ENCODE assay signal across 10 cellular contexts in genomic region chr1:33010946-33011731, GRCh38. TPM values are rescaled to one million over a fixed set of nuclear protein-coding genes. Genes with fewer than 3 reads are reported as not detected.
DNase-seq lines count a peak whose midpoint lies in the region; ATAC-seq, FAIRE-seq and TF ChIP-seq lines count a peak whose summit lies in the region.
"Had no signal": no experiment of that assay in that cellular context is flagged by ENCODE, and none has a peak within 500 bp of the region (broad histone marks: within the 10 kb centered on the region; RNA-seq: fewer than 3 reads in every experiment).

No MANE protein-coding gene starts in this region.

- 55 to 73% (median 71%) methylated on average over 5 of the region's 5 CpGs for WGBS in small intestine, 3 donors

- peak in 1 of 2 donors; percentile 70 for DNase-seq in breast epithelium (ENCODE audit: low spot score in 2 of 2)
- DNase-seq in small intestine: peak; percentile 30
- no peak for DNase-seq in RKO (ENCODE audit: low spot score)
- DNase-seq: activated gamma-delta T cell treated with Interleukin-2 at 50 U/mL for 16 hours, H7 had no signal

- H3K27ac ChIP-seq in HEK293 (ENCODE audit: extremely low read depth, low read depth, low read length): no peak overlapping the region
- peak overlapping the region; percentile 88 to 95 for H3K27ac ChIP-seq in breast epithelium
- peak overlapping the region; percentile 47 for H3K27ac ChIP-seq in layer of hippocampus (ENCODE audit: low read depth, low read length)
- H3K27ac ChIP-seq in small intestine (ENCODE audit: low read depth in 1 of 2, low read length in 1 of 2): peak overlapping the region in 1 of 2 donors; percentile 61

- no peak for ATAC-seq in HG03571 (IDR thresholded peaks at IDR 0.05; ENCODE audit: unreplicated experiment)
- ATAC-seq in GM21515 (IDR thresholded peaks at IDR 0.05; ENCODE audit: unreplicated experiment): no peak
- no peak for ATAC-seq in GM18870 (IDR thresholded peaks at IDR 0.05; ENCODE audit: unreplicated experiment)

- H3K27me3 ChIP-seq in breast epithelium: no peaks in the 10 kb centered on the region
- H3K27me3 ChIP-seq in layer of hippocampus (ENCODE audit: control insufficient read depth, insufficient read depth, low read length): no peaks in the 10 kb centered on the region
- H3K27me3 ChIP-seq in small intestine (ENCODE audit: control insufficient read depth in 2 of 2, insufficient read depth in 2 of 2, low read length in 2 of 2): no peaks in the 10 kb centered on the region

- TF ChIP-seq POLR2A in breast epithelium (IDR thresholded peaks at IDR 0.05): no peak

- H3K9me3 ChIP-seq in HEK293 (ENCODE audit: control insufficient read depth, insufficient read depth, low read depth, low read length): no peaks in the 10 kb centered on the region
- no peaks in the 10 kb centered on the region for H3K9me3 ChIP-seq in breast epithelium
- H3K9me3 ChIP-seq in small intestine (ENCODE audit: control insufficient read depth, low read depth): no peaks in the 10 kb centered on the region

- POLR2A ChIA-PET in HEK293 (lab: Yijun Ruan, JAX): no interaction called here

- FAIRE-seq in small intestine (lab: Jason Lieb, UNC): no peak

- H3K4me3 ChIP-seq in HEK293 (ENCODE audit: low read depth, low read length) (no peak overlapping the region), breast epithelium (peak overlapping the region in 1 of 3 donors; percentile 19), small intestine (ENCODE audit: low read depth in 1 of 2, low read length in 2 of 2) (no peak overlapping the region)

- TF ChIP-seq CTCF in HEK293 (tag by site-specific recombination; IDR thresholded peaks at IDR 0.05) (no peak), breast epithelium (IDR thresholded peaks at IDR 0.05) (no peak)

- intact Hi-C loops in breast epithelium (cut with DNase I; ENCODE audit: low total_unique reads): loop anchor here (1.0 kb wide), 1 partner anchor 25 kb away; the partner anchor contains the start of gene AK2

- H3K4me1 ChIP-seq in HEK293 (ENCODE audit: control insufficient read depth, insufficient read depth, low read length): peaks cover 3% of the 10 kb centered on the region; the same call in 1 of the 2 replicates
- peaks cover 0 to 36% of the 10 kb centered on the region in 2 donors for H3K4me1 ChIP-seq in breast epithelium
- H3K4me1 ChIP-seq in small intestine (ENCODE audit: control insufficient read depth in 2 of 2, insufficient read depth in 1 of 2, low read depth in 1 of 2, low read length in 1 of 2): peaks cover 3 to 16% of the 10 kb centered on the region in 2 donors

- H3K36me3 ChIP-seq in HEK293 (ENCODE audit: control insufficient read depth in 2 of 2, insufficient read depth in 1 of 2, low read length in 2 of 2) (peaks cover 27 to 80% of the 10 kb centered on the region in 2 experiments), breast epithelium (no peaks in the 10 kb centered on the region), small intestine (ENCODE audit: control insufficient read depth in 2 of 2, insufficient read depth in 2 of 2, low read length in 2 of 2) (peaks cover 14 to 27% of the 10 kb centered on the region in 2 donors)

- CTCF ChIA-PET in HEK293 (lab: Yijun Ruan, JAX): no interaction called here

TF ChIP-seq in HEK293, 187 proteins besides CTCF, POLR2A, EP300 and RAD21:
- TF ChIP-seq PRDM10 (tag by site-specific recombination; IDR thresholded peaks at IDR 0.05) (0 out of 2 replicates have a peak, but pooled peaks have one; percentile 13), ZFHX2 (tag by site-specific recombination; conservative IDR thresholded peaks at IDR 0.05) (peak; percentile 72), ZNF146 (tag by site-specific recombination; IDR thresholded peaks at IDR 0.05) (no peak)
- TF ChIP-seq, protein P1, sequence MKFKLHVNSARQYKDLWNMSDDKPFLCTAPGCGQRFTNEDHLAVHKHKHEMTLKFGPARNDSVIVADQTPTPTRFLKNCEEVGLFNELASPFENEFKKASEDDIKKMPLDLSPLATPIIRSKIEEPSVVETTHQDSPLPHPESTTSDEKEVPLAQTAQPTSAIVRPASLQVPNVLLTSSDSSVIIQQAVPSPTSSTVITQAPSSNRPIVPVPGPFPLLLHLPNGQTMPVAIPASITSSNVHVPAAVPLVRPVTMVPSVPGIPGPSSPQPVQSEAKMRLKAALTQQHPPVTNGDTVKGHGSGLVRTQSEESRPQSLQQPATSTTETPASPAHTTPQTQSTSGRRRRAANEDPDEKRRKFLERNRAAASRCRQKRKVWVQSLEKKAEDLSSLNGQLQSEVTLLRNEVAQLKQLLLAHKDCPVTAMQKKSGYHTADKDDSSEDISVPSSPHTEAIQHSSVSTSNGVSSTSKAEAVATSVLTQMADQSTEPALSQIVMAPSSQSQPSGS (tag by site-specific recombination; IDR thresholded peaks at IDR 0.05; ENCODE audit: low read depth): no peak

RNA-seq across cellular contexts. Expression of gene AK2, which starts 25.5 kb away (rescaled TPM):
- total RNA-seq in breast epithelium: 100 to 1,000 TPM; 124 to 483 (median 280) TPM
- 100 to 1,000 TPM; 180 to 208 (median 202) TPM for polyA plus RNA-seq in small intestine

RNA-seq across cellular contexts. Expression of gene RNF19B, which starts 46.5 kb away (rescaled TPM):
- total RNA-seq in breast epithelium: 10 to 100 TPM; 15.7 to 22.5 (median 16.7) TPM
- polyA plus RNA-seq in small intestine: 10 to 100 TPM; 20.8 to 29.2 (median 28.9) TPM
